In the genomic region with DNA sequence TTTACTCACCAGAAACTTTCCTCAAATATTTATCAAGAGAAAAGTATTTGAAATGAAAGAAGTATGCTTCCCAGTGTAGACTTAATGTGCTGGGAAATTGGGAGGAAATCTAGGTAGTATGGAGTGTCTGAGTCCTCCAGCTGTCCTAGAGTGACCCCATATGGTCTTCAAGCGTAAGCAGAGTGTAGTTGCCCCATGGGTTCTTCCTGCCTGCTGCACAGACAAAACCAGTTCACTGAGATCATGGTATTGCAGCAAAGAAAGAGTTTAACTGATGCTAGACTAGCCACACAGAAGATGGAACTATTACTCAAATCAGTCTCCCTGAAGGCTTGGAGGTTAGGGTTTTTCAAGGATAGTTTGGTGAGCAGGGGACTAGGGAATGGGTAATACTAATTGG, we compare ENCODE assay signal across 16 cellular contexts.
DNase-seq lines count a peak whose midpoint lies in the region; ATAC-seq and TF ChIP-seq lines count a peak whose summit lies in the region.
"Had no signal": no experiment of that assay in that cellular context is flagged by ENCODE, and none has a peak within 500 bp of the region (broad histone marks: within the 10 kb centered on the region; RNA-seq: fewer than 3 reads in every experiment).

No MANE protein-coding gene starts in this region.

- peaks cover 6% of the 10 kb centered on the region for H3K27me3 Mint-ChIP-seq in activated naive CD4-positive, alpha-beta T cell treated with anti-CD3 and anti-CD28 coated beads for 36 hours (ENCODE audit: low read depth)
- H3K27me3 Mint-ChIP-seq: progenitor cell of endocrine pancreas had no signal

- peaks cover 5% of the 10 kb centered on the region for H3K9me3 Mint-ChIP-seq in activated naive CD4-positive, alpha-beta T cell treated with anti-CD3 and anti-CD28 coated beads for 36 hours

- H3K27me3 ChIP-seq in RWPE2 (ENCODE audit: insufficient read depth, poor library complexity, severe bottlenecking), result no peaks in the 10 kb centered on the region
- H3K27me3 ChIP-seq: BLaER1 treated with 17β-estradiol and CSF1 and Interleukin-3, amounts not matched to agents 10 nM and 100 nM; colonic mucosa; left lung had no signal

- TF ChIP-seq CTCF in RWPE2 (IDR thresholded peaks at IDR 0.05; ENCODE audit: poor library complexity, severe bottlenecking), result peak; percentile 68

- DNase-seq in EH (ENCODE audit: low read depth) (peak; percentile 2), HT-29 (ENCODE audit: low spot score) (peak; percentile 50), RWPE2 (ENCODE audit: low spot score) (no peak), kidney tubule cell (ENCODE audit: low spot score) (peak; percentile 21), DMS153 treated with DMSO at 0.1 percent for 48 hours (lab: John Stamatoyannopoulos, UW; ENCODE audit: unreplicated experiment) (no peak)
- no peak for DNase-seq in activated naive CD4-positive, alpha-beta T cell treated with anti-CD3 and anti-CD28 coated beads for 36 hours
- DNase-seq: colonic mucosa; hypothalamus; left lung; NCI-H1436 treated with DMSO at 0.1 percent for 48 hours; NCI-H510A; Right ventricle myocardium superior; stimulated activated CD4-positive, alpha-beta T cell treated with anti-CD3 and anti-CD28 coated beads, Interleukin-15, amount 100 ng/mL, for 24 hours had no signal

- no peak overlapping the region for H3K4me3 ChIP-seq in RWPE2 (ENCODE audit: severe bottlenecking)
- H3K4me3 ChIP-seq: BLaER1 treated with 17β-estradiol and CSF1 and Interleukin-3, amounts not matched to agents 10 nM and 100 nM; colonic mucosa; left lung had no signal

- no peak overlapping the region for H3K4me3 Mint-ChIP-seq in activated naive CD4-positive, alpha-beta T cell treated with anti-CD3 and anti-CD28 coated beads for 36 hours

- H3K9me3 ChIP-seq in RWPE2 (ENCODE audit: severe bottlenecking), result no peaks in the 10 kb centered on the region
- H3K9me3 ChIP-seq: colonic mucosa had no signal

- H3K27ac ChIP-seq in RWPE2 (ENCODE audit: poor library complexity, severe bottlenecking), result no peak overlapping the region
- H3K27ac ChIP-seq: BLaER1 treated with 17β-estradiol and CSF1 and Interleukin-3, amounts not matched to agents 10 nM and 100 nM; colonic mucosa; left lung had no signal

- peak; percentile 81 for ATAC-seq in RWPE2 (ENCODE audit: low read depth)
- ATAC-seq in GM21528 (IDR thresholded peaks at IDR 0.05; ENCODE audit: low FRiP score, unreplicated experiment), result no peak
- ATAC-seq: left lung had no signal

- H3K4me1 ChIP-seq in RWPE2 (ENCODE audit: insufficient read depth, poor library complexity, severe bottlenecking), result no peaks in the 10 kb centered on the region
- H3K4me1 ChIP-seq: BLaER1 treated with 17β-estradiol and CSF1 and Interleukin-3, amounts not matched to agents 10 nM and 100 nM; colonic mucosa; left lung had no signal

- no peaks in the 10 kb centered on the region for H3K36me3 ChIP-seq in RWPE2 (ENCODE audit: low read depth)
- H3K36me3 ChIP-seq: BLaER1 treated with 17β-estradiol and CSF1 and Interleukin-3, amounts not matched to agents 10 nM and 100 nM; colonic mucosa; left lung had no signal

- intact Hi-C loops in activated naive CD4-positive, alpha-beta T cell treated with anti-CD3 and anti-CD28 coated beads for 36 hours (cut with micrococcal nuclease), result no loop called here

- no peaks in the 10 kb centered on the region for H3K4me1 Mint-ChIP-seq in activated naive CD4-positive, alpha-beta T cell treated with anti-CD3 and anti-CD28 coated beads for 36 hours (ENCODE audit: low read depth)

- H3K27ac Mint-ChIP-seq in activated naive CD4-positive, alpha-beta T cell treated with anti-CD3 and anti-CD28 coated beads for 36 hours, result no peak overlapping the region
- H3K27ac Mint-ChIP-seq: progenitor cell of endocrine pancreas had no signal

- no peaks in the 10 kb centered on the region for H3K36me3 Mint-ChIP-seq in activated naive CD4-positive, alpha-beta T cell treated with anti-CD3 and anti-CD28 coated beads for 36 hours (ENCODE audit: low read depth)

- CTCF ChIA-PET in activated naive CD4-positive, alpha-beta T cell treated with anti-CD3 and anti-CD28 coated beads for 36 hours (lab: Charles Lee), result no interaction called here

Comparison
In these comparisons a context has a peak if more than half of its experiments do, and no peak if none do; other contexts are left out.
1. DNase-seq: peak in EH (single experiment), HT-29 (single experiment) and kidney tubule cell (single experiment); none in RWPE2 (single experiment), activated naive CD4-positive, alpha-beta T cell treated with anti-CD3 and anti-CD28 coated beads for 36 hours (single experiment) and DMS153 treated with DMSO at 0.1 percent for 48 hours (single experiment).